12 cellular contexts compared by ENCODE assay signal in genomic region chr4:146059865-146060264, GRCh38.
DNase-seq lines count a peak whose midpoint lies in the region; ATAC-seq lines count a peak whose summit lies in the region.
"Had no signal": no experiment of that assay in that cellular context is flagged by ENCODE, and none has a peak within 500 bp of the region (broad histone marks: within the 10 kb centered on the region; RNA-seq: fewer than 3 reads in every experiment).

No MANE protein-coding gene starts in this region.

- peak; percentile 15 to 31 for DNase-seq in trophoblast cell
- no peak for DNase-seq in Right ventricle myocardium superior
- DNase-seq in NK-92 (lab: John Stamatoyannopoulos, UW; ENCODE audit: unreplicated experiment), result no peak
- no peak for DNase-seq in NCI-H524 (lab: John Stamatoyannopoulos, UW)
- no peak for DNase-seq in cerebellum (ENCODE audit: low spot score)
- DNase-seq: activated T-cell treated with anti-CD3 and anti-CD28 coated beads for 4 hours, left ventricle myocardium superior, upper lobe of left lung had no signal

- H3K79me2 ChIP-seq in trophoblast cell (ENCODE audit: control insufficient read depth, insufficient read depth, low read length, poor library complexity), result no peaks in the 10 kb centered on the region

- peaks cover 1% of the 10 kb centered on the region for H3K79me1 ChIP-seq in trophoblast cell (ENCODE audit: low read length)

- peaks cover 1% of the 10 kb centered on the region for H3K9me3 ChIP-seq in trophoblast cell (ENCODE audit: insufficient read depth, low read depth, low read length)
- H3K9me3 ChIP-seq: SJSA1, upper lobe of left lung had no signal

- no peak overlapping the region for H2BK5ac ChIP-seq in trophoblast cell (ENCODE audit: low read depth, low read length, poor library complexity)

- H3K4me2 ChIP-seq in trophoblast cell (ENCODE audit: low read length), result no peak overlapping the region

- H3K27ac ChIP-seq in trophoblast cell (ENCODE audit: low read depth, low read length), result no peak overlapping the region
- H3K27ac ChIP-seq: SJSA1, upper lobe of left lung had no signal

- peaks cover under 1 to 1% of the 10 kb centered on the region in 2 experiments for H3K4me1 ChIP-seq in trophoblast cell (ENCODE audit: control insufficient read depth in 1 of 2, insufficient read depth in 2 of 2, low read length in 2 of 2)
- H3K4me1 ChIP-seq: SJSA1, upper lobe of left lung had no signal

- H3K36me3 ChIP-seq in trophoblast cell (ENCODE audit: control insufficient read depth in 1 of 2, insufficient read depth in 2 of 2, low read length in 2 of 2), result no peaks in the 10 kb centered on the region
- H3K36me3 ChIP-seq: SJSA1, upper lobe of left lung had no signal

- no peak overlapping the region for H2BK12ac ChIP-seq in trophoblast cell (ENCODE audit: low read length)

- WGBS in trophoblast cell (ENCODE audit: extremely low coverage, insufficient coverage, insufficient read length), result no CpG with 5 or more reads among the region's 3 CpGs

- intact Hi-C loops in Right ventricle myocardium superior (cut with DNase I), result no loop called here

- no peak overlapping the region for H4K8ac ChIP-seq in trophoblast cell (ENCODE audit: low read depth, low read length)

- no peak overlapping the region for H2AK5ac ChIP-seq in trophoblast cell (ENCODE audit: low read length)

- H3K23ac ChIP-seq in trophoblast cell (ENCODE audit: low read length), result no peak overlapping the region

- H3K9ac ChIP-seq in trophoblast cell (ENCODE audit: low read length), result no peak overlapping the region

- no peak overlapping the region for H3K18ac ChIP-seq in trophoblast cell (ENCODE audit: low read length)

- no peaks in the 10 kb centered on the region for H3K27me3 ChIP-seq in trophoblast cell (ENCODE audit: insufficient read depth, low read length)
- H3K27me3 ChIP-seq: SJSA1, upper lobe of left lung had no signal

- no peak overlapping the region for H3K14ac ChIP-seq in trophoblast cell (ENCODE audit: low read length)

- H3K4me3 ChIP-seq in trophoblast cell (ENCODE audit: low read depth, low read length), result no peak overlapping the region
- H3K4me3 ChIP-seq: SJSA1, upper lobe of left lung had no signal

- H4K12ac ChIP-seq in trophoblast cell (ENCODE audit: low read depth, low read length), result no peak overlapping the region

- no peak overlapping the region for H2AFZ ChIP-seq in trophoblast cell (ENCODE audit: insufficient read depth, low read length, poor library complexity)

- no peak overlapping the region for H3K4ac ChIP-seq in trophoblast cell (ENCODE audit: low read depth, low read length)

- H2BK120ac ChIP-seq in trophoblast cell (ENCODE audit: insufficient read depth, low read length, poor library complexity), result no peak overlapping the region

- peak; percentile 80 for ATAC-seq in GM18519 (IDR thresholded peaks at IDR 0.05; ENCODE audit: low FRiP score, unreplicated experiment)
- peak; percentile 72 for ATAC-seq in GM21619 (IDR thresholded peaks at IDR 0.05; ENCODE audit: unreplicated experiment)
- peak; percentile 75 for ATAC-seq in HG03439 (IDR thresholded peaks at IDR 0.05; ENCODE audit: unreplicated experiment)
- ATAC-seq in Right ventricle myocardium superior (ENCODE audit: poor library complexity), result no peak
- ATAC-seq: left ventricle myocardium superior had no signal

- no peak overlapping the region for H4K91ac ChIP-seq in trophoblast cell (ENCODE audit: low read depth, low read length)

Comparison
In these comparisons a context has a peak if more than half of its experiments do, and no peak if none do; other contexts are left out.
1. DNase-seq: peak in trophoblast cell (2 of 2); none in Right ventricle myocardium superior (single experiment), NK-92 (single experiment), NCI-H524 (0 of 2) and cerebellum (single experiment).